ENCODE assay signal across 2 cellular contexts in genomic region chr12:8771072-8771471, GRCh38.
TF ChIP-seq lines count a peak whose summit lies in the region.

No MANE protein-coding gene starts in this region.

TF ChIP-seq in HepG2, 621 proteins besides CTCF, POLR2A, EP300 and RAD21 (continues in another document):
- TF ChIP-seq TEAD3 (CRISPR knock-in tag; optimal IDR thresholded peaks at IDR 0.05; ENCODE audit: borderline replicate concordance) (peak; percentile 13), KIAA2018 (CRISPR knock-in tag; IDR thresholded peaks at IDR 0.05; ENCODE audit: borderline replicate concordance) (no peak), AHDC1 (CRISPR knock-in tag; IDR thresholded peaks at IDR 0.05; ENCODE audit: borderline replicate concordance) (no peak), PTBP1 (IDR thresholded peaks at IDR 0.05; ENCODE audit: low read depth, low read length, poor library complexity, severe bottlenecking) (no peak), TOE1 (CRISPR knock-in tag; IDR thresholded peaks at IDR 0.05) (no peak), ASH2L (IDR thresholded peaks at IDR 0.05; ENCODE audit: insufficient read length, low read depth, low read length) (no peak), GLI4 (CRISPR knock-in tag; IDR thresholded peaks at IDR 0.05; ENCODE audit: borderline replicate concordance) (no peak)

TF ChIP-seq in H1, 55 proteins besides CTCF, POLR2A, EP300 and RAD21:
- TF ChIP-seq TEAD4 (IDR thresholded peaks at IDR 0.05; ENCODE audit: low read depth, low read length) (peak; percentile 56; the same call in 1 of the 2 replicates), YY1 (IDR thresholded peaks at IDR 0.05; ENCODE audit: low read depth, low read length) (no peak), TAF1 (IDR thresholded peaks at IDR 0.05; ENCODE audit: low read depth, low read length) (no peak)
